ENCODE assay signal across 10 cellular contexts in genomic region chr6:108597601-108598315, GRCh38. TPM values are rescaled to one million over a fixed set of nuclear protein-coding genes. Genes with fewer than 3 reads are reported as not detected.
DNase-seq lines count a peak whose midpoint lies in the region; ATAC-seq and TF ChIP-seq lines count a peak whose summit lies in the region.
"Had no signal": no experiment of that assay in that cellular context is flagged by ENCODE, and none has a peak within 500 bp of the region (broad histone marks: within the 10 kb centered on the region; RNA-seq: fewer than 3 reads in every experiment).

No MANE protein-coding gene starts in this region.

- intact Hi-C loops in activated CD4-positive, alpha-beta memory T cell treated with anti-CD3 and anti-CD28 coated beads for 36 hours (cut with micrococcal nuclease), result loop anchor here (1.0 to 2.0 kb wide), 2 partner anchors 32 to 33 kb away; no protein-coding TSS in a partner anchor
- intact Hi-C loops in posterior vena cava (cut with DNase I), result no loop called here

- TF ChIP-seq CTCF in lung (IDR thresholded peaks at IDR 0.05; ENCODE audit: control extremely low read depth, extremely low read depth) (no peak), upper lobe of left lung (IDR thresholded peaks at IDR 0.05) (no peak)

- no peaks in the 10 kb centered on the region for H3K9me3 Mint-ChIP-seq in activated CD8-positive, alpha-beta memory T cell treated with anti-CD3 and anti-CD28 coated beads, Interleukin-2, amount 10 ng/mL, durations not matched to agents 7 days and 5 days (ENCODE audit: low read depth)
- no peaks in the 10 kb centered on the region for H3K9me3 Mint-ChIP-seq in activated CD4-positive, alpha-beta memory T cell treated with anti-CD3 and anti-CD28 coated beads for 36 hours

- H3K4me3 ChIP-seq in lung (no peak overlapping the region), upper lobe of left lung (no peak overlapping the region)
- H3K4me3 ChIP-seq: A549 had no signal

- WGBS in lung, 2 donors, result 68 to 77% methylated on average over 5 of the region's 5 CpGs
- WGBS in upper lobe of left lung, 2 donors, result 67 to 70% methylated on average over 5 of the region's 5 CpGs

- H3K4me1 Mint-ChIP-seq in activated CD8-positive, alpha-beta memory T cell treated with anti-CD3 and anti-CD28 coated beads, Interleukin-2, amount 10 ng/mL, durations not matched to agents 7 days and 5 days, result peaks cover 43% of the 10 kb centered on the region
- peaks cover 21% of the 10 kb centered on the region for H3K4me1 Mint-ChIP-seq in activated CD4-positive, alpha-beta memory T cell treated with anti-CD3 and anti-CD28 coated beads for 36 hours (ENCODE audit: low read depth)

- H3K4me3 Mint-ChIP-seq in activated CD8-positive, alpha-beta memory T cell treated with anti-CD3 and anti-CD28 coated beads, Interleukin-2, amount 10 ng/mL, durations not matched to agents 7 days and 5 days, result no peak overlapping the region
- no peak overlapping the region for H3K4me3 Mint-ChIP-seq in activated CD4-positive, alpha-beta memory T cell treated with anti-CD3 and anti-CD28 coated beads for 36 hours

- POLR2A ChIA-PET in activated CD4-positive, alpha-beta memory T cell treated with anti-CD3 and anti-CD28 coated beads for 36 hours (lab: Charles Lee), result interaction anchor here (0.7 to 1.8 kb wide), 4 partner anchors 9 to 39 kb away, joined by 3 to 4 read pairs (median 4); no protein-coding TSS in a partner anchor

- H3K36me3 Mint-ChIP-seq in activated CD8-positive, alpha-beta memory T cell treated with anti-CD3 and anti-CD28 coated beads, Interleukin-2, amount 10 ng/mL, durations not matched to agents 7 days and 5 days, result peaks cover 14% of the 10 kb centered on the region
- peaks cover 2% of the 10 kb centered on the region for H3K36me3 Mint-ChIP-seq in activated CD4-positive, alpha-beta memory T cell treated with anti-CD3 and anti-CD28 coated beads for 36 hours

- H3K27me3 ChIP-seq in lung (ENCODE audit: control insufficient read depth, insufficient read depth) (no peaks in the 10 kb centered on the region), upper lobe of left lung (no peaks in the 10 kb centered on the region)

- no peaks in the 10 kb centered on the region for H3K9me3 ChIP-seq in lung (ENCODE audit: control insufficient read depth in 2 of 2, insufficient read depth in 1 of 2, low read length in 1 of 2)
- H3K9me3 ChIP-seq in upper lobe of left lung, result no peaks in the 10 kb centered on the region
- H3K9me3 ChIP-seq: A549 had no signal

- TF ChIP-seq EP300 in upper lobe of left lung (IDR thresholded peaks at IDR 0.05), result no peak

- H3K4me1 ChIP-seq in lung (ENCODE audit: control insufficient read depth in 2 of 2, insufficient read depth in 2 of 2, low read length in 2 of 2), result peaks cover 14 to 42% of the 10 kb centered on the region in 2 donors
- H3K4me1 ChIP-seq in upper lobe of left lung, result peaks cover 54 to 68% (median 65%) of the 10 kb centered on the region in 4 donors

- TF ChIP-seq POLR2A in upper lobe of left lung (IDR thresholded peaks at IDR 0.05), result no peak

- ATAC-seq in activated CD8-positive, alpha-beta memory T cell treated with anti-CD3 and anti-CD28 coated beads, Interleukin-2, amount 10 ng/mL, durations not matched to agents 7 days and 5 days, result no peak
- ATAC-seq in lung (ENCODE audit: insufficient read depth, low FRiP score) (no peak), upper lobe of left lung (ENCODE audit: low FRiP score in 2 of 2) (no peak), HG02763 (IDR thresholded peaks at IDR 0.05; ENCODE audit: unreplicated experiment) (no peak)
- ATAC-seq: A549 had no signal

- H3K27ac ChIP-seq in lung (ENCODE audit: low read depth in 1 of 2, low read length in 1 of 2) (peak overlapping the region; percentile 52 to 57), upper lobe of left lung (peak overlapping the region; percentile 6 to 67 (median 60))
- H3K27ac ChIP-seq: A549 had no signal

- peaks cover 0 to 2% of the 10 kb centered on the region in 2 donors for H3K36me3 ChIP-seq in lung (ENCODE audit: control insufficient read depth in 2 of 2, insufficient read depth in 2 of 2, low read length in 2 of 2)
- no peaks in the 10 kb centered on the region for H3K36me3 ChIP-seq in upper lobe of left lung

- CTCF ChIA-PET in activated CD8-positive, alpha-beta memory T cell treated with anti-CD3 and anti-CD28 coated beads, Interleukin-2, amount 10 ng/mL, durations not matched to agents 7 days and 5 days (lab: Charles Lee), result no interaction called here
- CTCF ChIA-PET in activated CD4-positive, alpha-beta memory T cell treated with anti-CD3 and anti-CD28 coated beads for 36 hours (lab: Charles Lee), result interaction anchor here (2.1 kb wide), 1 partner anchor 11 kb away, joined by 4 read pairs; no protein-coding TSS in a partner anchor

- H3K27ac Mint-ChIP-seq in activated CD8-positive, alpha-beta memory T cell treated with anti-CD3 and anti-CD28 coated beads, Interleukin-2, amount 10 ng/mL, durations not matched to agents 7 days and 5 days, result peak overlapping the region; percentile 50
- H3K27ac Mint-ChIP-seq in activated CD4-positive, alpha-beta memory T cell treated with anti-CD3 and anti-CD28 coated beads for 36 hours, result peak overlapping the region; percentile 4

- no peaks in the 10 kb centered on the region for H3K27me3 Mint-ChIP-seq in activated CD8-positive, alpha-beta memory T cell treated with anti-CD3 and anti-CD28 coated beads, Interleukin-2, amount 10 ng/mL, durations not matched to agents 7 days and 5 days
- H3K27me3 Mint-ChIP-seq in activated CD4-positive, alpha-beta memory T cell treated with anti-CD3 and anti-CD28 coated beads for 36 hours, result no peaks in the 10 kb centered on the region

- DNase-seq in activated CD8-positive, alpha-beta memory T cell treated with anti-CD3 and anti-CD28 coated beads, Interleukin-2, amount 10 ng/mL, durations not matched to agents 7 days and 5 days, result no peak
- no peak for DNase-seq in activated CD8-positive, alpha-beta memory T cell treated with anti-CD3 and anti-CD28 coated beads, Interleukin-2, amount 50 U/mL, for 48 hours
- DNase-seq in activated CD4-positive, alpha-beta memory T cell treated with anti-CD3 and anti-CD28 coated beads for 36 hours, result no peak
- DNase-seq in lung (ENCODE audit: low spot score) (no peak), upper lobe of left lung (no peak), foreskin melanocyte (no peak), posterior vena cava (ENCODE audit: low spot score) (no peak)
- DNase-seq: NCI-H510A had no signal

RNA-seq across cellular contexts. Expression of gene FOXO3, which starts 37.0 kb away (rescaled TPM):
- 10 to 100 TPM; 13.4 to 14.7 TPM for total RNA-seq in activated CD8-positive, alpha-beta memory T cell treated with anti-CD3 and anti-CD28 coated beads, Interleukin-2, amount 10 ng/mL, durations not matched to agents 7 days and 5 days
- total RNA-seq in activated CD4-positive, alpha-beta memory T cell treated with anti-CD3 and anti-CD28 coated beads for 36 hours, result 1 to 10 TPM; 5.4 to 6.5 TPM
- 100 to 1,000 TPM in 1 of 2 donors, 10 to 100 TPM in 1; 57.9 to 101 TPM for total RNA-seq in lung
- 10 to 100 TPM; 12.1 to 22.1 TPM for polyA plus RNA-seq in lung
- 100 to 1,000 TPM in 1 of 6 donors, 10 to 100 TPM in 5; 52.6 to 101 (median 71.9) TPM for total RNA-seq in upper lobe of left lung
- 10 to 100 TPM; 53.8 to 57.7 TPM for total RNA-seq in posterior vena cava
